In the genomic region with DNA sequence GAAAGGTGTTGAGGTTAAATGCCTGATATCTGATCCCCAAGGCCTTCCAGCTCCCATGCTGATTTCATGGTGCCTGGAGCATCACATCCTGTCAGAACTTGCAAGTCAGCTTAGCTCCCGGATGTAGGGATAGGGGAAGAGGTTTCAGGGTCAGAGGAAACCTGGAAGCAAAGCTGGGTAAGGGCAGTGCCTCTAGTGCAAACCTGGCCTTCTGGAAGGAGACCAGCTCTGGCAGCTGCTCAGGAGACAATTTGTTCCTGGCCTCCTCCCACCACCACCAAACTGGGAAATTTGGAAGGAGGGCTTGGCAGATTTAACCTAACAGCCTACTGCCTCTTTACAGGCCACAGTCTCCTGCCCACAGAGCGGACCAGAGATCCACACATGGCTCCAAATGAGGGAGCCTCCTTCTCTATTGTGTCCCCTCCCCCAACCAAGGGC, we compare ENCODE assay signal across 15 cellular contexts. TPM values are rescaled to one million over a fixed set of nuclear protein-coding genes. Genes with fewer than 3 reads are reported as not detected.
DNase-seq lines count a peak whose midpoint lies in the region; ATAC-seq and TF ChIP-seq lines count a peak whose summit lies in the region.
"Had no signal": no experiment of that assay in that cellular context is flagged by ENCODE, and none has a peak within 500 bp of the region (broad histone marks: within the 10 kb centered on the region; RNA-seq: fewer than 3 reads in every experiment).

No MANE protein-coding gene starts in this region.

- no peak for TF ChIP-seq EP300 in gastroesophageal sphincter (IDR thresholded peaks at IDR 0.05)

- DNase-seq in PC-9 = peak in 1 of 2 experiments; percentile 88
- DNase-seq in sciatic nerve (ENCODE audit: low spot score) = no peak
- no peak for DNase-seq in NCI-H748 treated with DMSO at 0.1 percent for 48 hours (lab: John Stamatoyannopoulos, UW)
- DNase-seq in natural killer cell = no peak
- DNase-seq: activated naive CD4-positive, alpha-beta T cell treated with anti-CD3 and anti-CD28 coated beads for 36 hours; Calu3; kidney; NCI-H1105; NCI-H226; upper lobe of left lung had no signal

- no peaks in the 10 kb centered on the region for H4K20me1 ChIP-seq in PC-9 (ENCODE audit: insufficient read depth)

- peaks cover 7 to 11% of the 10 kb centered on the region in 2 donors for H3K9me3 Mint-ChIP-seq in natural killer cell

- H3K36me3 Mint-ChIP-seq in natural killer cell = peaks cover 15% of the 10 kb centered on the region

- H3K27ac ChIP-seq in 22Rv1 (peak overlapping the region; percentile 66), PC-9 (peak overlapping the region; percentile 99), gastroesophageal sphincter (peak overlapping the region in 3 of 4 donors; percentile 80 to 82 (median 81))
- H3K27ac ChIP-seq: upper lobe of left lung had no signal

- peaks cover 64% of the 10 kb centered on the region for H3F3A ChIP-seq in PC-9 (ENCODE audit: insufficient read depth, low read depth)

- peaks cover 0 to 4% of the 10 kb centered on the region in 2 donors for H3K4me1 Mint-ChIP-seq in natural killer cell

- no peaks in the 10 kb centered on the region for H3K9me2 ChIP-seq in PC-9 (ENCODE audit: insufficient read depth)

- H3K4me2 ChIP-seq in PC-9 = peak overlapping the region; percentile 97

- no TSS peak for BruUV-seq in PC-9 (replicated peaks; lab: Mats Ljungman, UMichigan)

- no peak overlapping the region for H3K27ac Mint-ChIP-seq in natural killer cell
- H3K27ac Mint-ChIP-seq: activated naive CD4-positive, alpha-beta T cell treated with anti-CD3 and anti-CD28 coated beads for 36 hours; WTC11 had no signal

- H3K4me1 ChIP-seq in PC-9 (replicated peaks; ENCODE audit: insufficient read depth) (peaks cover 60% of the 10 kb centered on the region), gastroesophageal sphincter (peaks cover 0 to 59% (median 23%) of the 10 kb centered on the region in 3 donors)

- peaks cover 6% of the 10 kb centered on the region for H3K79me2 ChIP-seq in PC-9 (ENCODE audit: low read depth)

- CTCF ChIA-PET in PC-9 (lab: Charles Lee) = interaction anchor here (0.9 kb wide), 1 partner anchor 316 kb away, joined by 3 read pairs; no protein-coding TSS in a partner anchor

- ATAC-seq in gastroesophageal sphincter = peak; percentile 59
- peak; percentile 18 for ATAC-seq in sciatic nerve
- ATAC-seq in GM18502 (IDR thresholded peaks at IDR 0.05; ENCODE audit: poor library complexity, unreplicated experiment) = no peak
- no peak for ATAC-seq in HG03139 (IDR thresholded peaks at IDR 0.05; ENCODE audit: unreplicated experiment)
- ATAC-seq in natural killer cell = no peak
- ATAC-seq: WTC11 had no signal

- H3K9me3 ChIP-seq in PC-9 (ENCODE audit: insufficient read depth, low read depth) (peaks cover 31% of the 10 kb centered on the region), gastroesophageal sphincter (peaks cover 0 to 21% (median 0%) of the 10 kb centered on the region in 3 donors)

- H3K36me3 ChIP-seq in PC-9 (ENCODE audit: low read depth) (peaks cover 39% of the 10 kb centered on the region), gastroesophageal sphincter (no peaks in the 10 kb centered on the region)
- H3K36me3 ChIP-seq: upper lobe of left lung had no signal

- H3K4me3 Mint-ChIP-seq in natural killer cell = no peak overlapping the region
- H3K4me3 Mint-ChIP-seq: activated naive CD4-positive, alpha-beta T cell treated with anti-CD3 and anti-CD28 coated beads for 36 hours; WTC11 had no signal

- H3K27me3 ChIP-seq in PC-9 (ENCODE audit: insufficient read depth, low read depth) (no peaks in the 10 kb centered on the region), gastroesophageal sphincter (no peaks in the 10 kb centered on the region)
- H3K27me3 ChIP-seq: upper lobe of left lung had no signal

- H3K4me3 ChIP-seq in PC-9 (no peak overlapping the region; the same call in 1 of the 2 replicates), gastroesophageal sphincter (no peak overlapping the region)
- H3K4me3 ChIP-seq: upper lobe of left lung had no signal

- intact Hi-C loops in PC-9 (cut with micrococcal nuclease; ENCODE audit: unreplicated experiment) = no loop called here
- intact Hi-C loops in sciatic nerve (cut with DNase I) = no loop called here
- intact Hi-C loops in natural killer cell (cut with micrococcal nuclease) = no loop called here

- H2AFZ ChIP-seq in PC-9 = no peak overlapping the region

- H3K27me3 Mint-ChIP-seq in natural killer cell (ENCODE audit: low read depth in 2 of 2) = peaks cover 23 to 28% of the 10 kb centered on the region in 2 donors

- POLR2A ChIA-PET in PC-9 (lab: Charles Lee; ENCODE audit: unreplicated experiment) = interaction anchor here (0.6 kb wide), 1 partner anchor 1303 kb away, joined by 3 read pairs; no protein-coding TSS in a partner anchor

- 14 to 56% methylated on average over 1 of the region's 2 CpGs for WGBS in gastroesophageal sphincter (ENCODE audit: low coverage in 1 of 2), 2 donors

- no peak for TF ChIP-seq POLR2A in gastroesophageal sphincter (IDR thresholded peaks at IDR 0.05)

- TF ChIP-seq CTCF in 22Rv1 (IDR thresholded peaks at IDR 0.05) (no peak), PC-9 (conservative IDR thresholded peaks at IDR 0.05) (no peak), gastroesophageal sphincter (IDR thresholded peaks at IDR 0.05) (no peak), natural killer cell (IDR thresholded peaks at IDR 0.05) (no peak)

RNA-seq across cellular contexts. Expression of a gene that starts 9.2 kb away (rescaled TPM):
- total RNA-seq in PC-9 (2021) = 89.3 and 99.4 TPM in 2 replicates
- 10 to 100 TPM; 23.5 to 53.7 (median 38.2) TPM for total RNA-seq in gastroesophageal sphincter
- total RNA-seq in sciatic nerve = 48.8 TPM
- not detected for total RNA-seq in natural killer cell

Comparison
In these comparisons a context has a peak if more than half of its experiments do, and no peak if none do; other contexts are left out.
1. ATAC-seq: peak in gastroesophageal sphincter (single experiment) and sciatic nerve (single experiment); none in GM18502 (single experiment), HG03139 (single experiment) and natural killer cell (0 of 3).
2. RNA of a gene that starts 9.2 kb away (total RNA-seq): 89.3 to 99.4 TPM in PC-9, 48.8 TPM in sciatic nerve (single experiment) and 23.5 to 53.7 TPM in gastroesophageal sphincter; not detected in natural killer cell; every median in the first group is over 10 times any median in the second.
3. Peak in every context shown above with its lines, with median percentiles within 50 percentile points of each other: H3K27ac ChIP-seq.